Comparison of ENCODE assay signal across 20 cellular contexts in genomic region chr5:75496026-75496425, GRCh38. TPM values are rescaled to one million over a fixed set of nuclear protein-coding genes. Genes with fewer than 3 reads are reported as not detected.
A peak's percentile ranks its signal among the peaks of the same experiment; 100 is the strongest.
DNase-seq lines count a peak whose midpoint lies in the region; ATAC-seq, FAIRE-seq and TF ChIP-seq lines count a peak whose summit lies in the region.
"Had no signal": no experiment of that assay in that cellular context is flagged by ENCODE, and none has a peak within 500 bp of the region (broad histone marks: within the 10 kb centered on the region; RNA-seq: fewer than 3 reads in every experiment).

No MANE protein-coding gene starts in this region.

- TF ChIP-seq CTCF in endothelial cell (IDR thresholded peaks at IDR 0.05; ENCODE audit: unreplicated experiment): no peak

- H3K36me3 Mint-ChIP-seq in activated T-helper 17 cell treated with anti-CD3 and anti-CD28 coated beads, Interleukin-2, amount 50 U/mL, for 72 hours (ENCODE audit: low read depth): peaks cover 81% of the 10 kb centered on the region
- H3K36me3 Mint-ChIP-seq in endothelial cell (ENCODE audit: low read depth, unreplicated experiment): peaks cover 23% of the 10 kb centered on the region
- H3K36me3 Mint-ChIP-seq in activated T-cell treated with anti-CD3 and anti-CD28 coated beads, Interleukin-2, amount 50 U/mL, for 24 hours (ENCODE audit: low read depth): peaks cover 86% of the 10 kb centered on the region

- ATAC-seq in activated CD4-positive, CD25-positive, alpha-beta regulatory T cell treated with anti-CD3 and anti-CD28 coated beads, Interleukin-2, amount 50 U/mL, for 24 hours: peak; percentile 63 to 69
- peak; percentile 68 for ATAC-seq in activated T-helper 17 cell treated with anti-CD3 and anti-CD28 coated beads, Interleukin-2, amount 50 U/mL, for 72 hours (replicated peaks)
- ATAC-seq: A549, GM12878, HCT116 had no signal

- no peaks in the 10 kb centered on the region for H3K27me3 Mint-ChIP-seq in activated T-helper 17 cell treated with anti-CD3 and anti-CD28 coated beads, Interleukin-2, amount 50 U/mL, for 72 hours
- H3K27me3 Mint-ChIP-seq in endothelial cell (ENCODE audit: unreplicated experiment): no peaks in the 10 kb centered on the region
- no peaks in the 10 kb centered on the region for H3K27me3 Mint-ChIP-seq in activated T-cell treated with anti-CD3 and anti-CD28 coated beads, Interleukin-2, amount 50 U/mL, for 24 hours
- H3K27me3 Mint-ChIP-seq: CD4-positive, alpha-beta T cell had no signal

- no peak for DNase-seq in activated CD4-positive, CD25-positive, alpha-beta regulatory T cell treated with anti-CD3 and anti-CD28 coated beads, Interleukin-2, amount 50 U/mL, for 72 hours
- DNase-seq in endothelial cell (ENCODE audit: low spot score) (no peak), DMS153 treated with DMSO at 0.1 percent for 48 hours (lab: John Stamatoyannopoulos, UW; ENCODE audit: unreplicated experiment) (no peak)
- no peak for DNase-seq in activated T-cell treated with anti-CD3 and anti-CD28 coated beads, Interleukin-2, amount 50 U/mL, for 24 hours
- DNase-seq: AML-193; CD4-positive, alpha-beta T cell; DMS153; DMS79 treated with DMSO at 0.1 percent for 48 hours; EL; GOT3; H7; HFFc6; IMR-90 had no signal

- H3K9me3 Mint-ChIP-seq in activated T-helper 17 cell treated with anti-CD3 and anti-CD28 coated beads, Interleukin-2, amount 50 U/mL, for 72 hours: no peaks in the 10 kb centered on the region
- H3K9me3 Mint-ChIP-seq in endothelial cell (ENCODE audit: unreplicated experiment): no peaks in the 10 kb centered on the region
- peaks cover 2% of the 10 kb centered on the region for H3K9me3 Mint-ChIP-seq in activated T-cell treated with anti-CD3 and anti-CD28 coated beads, Interleukin-2, amount 50 U/mL, for 24 hours
- H3K9me3 Mint-ChIP-seq: CD4-positive, alpha-beta T cell; HFFc6 had no signal

- FAIRE-seq in colon (lab: Jason Lieb, UNC): peak; percentile 10
- FAIRE-seq: A549, GM12878, HTR-8/SVneo had no signal

- H3K4me3 Mint-ChIP-seq in activated T-helper 17 cell treated with anti-CD3 and anti-CD28 coated beads, Interleukin-2, amount 50 U/mL, for 72 hours: no peak overlapping the region
- H3K4me3 Mint-ChIP-seq in endothelial cell (ENCODE audit: unreplicated experiment): no peak overlapping the region
- no peak overlapping the region for H3K4me3 Mint-ChIP-seq in activated T-cell treated with anti-CD3 and anti-CD28 coated beads, Interleukin-2, amount 50 U/mL, for 24 hours
- H3K4me3 Mint-ChIP-seq: CD4-positive, alpha-beta T cell; HFFc6 had no signal

- H3K27ac Mint-ChIP-seq in activated T-helper 17 cell treated with anti-CD3 and anti-CD28 coated beads, Interleukin-2, amount 50 U/mL, for 72 hours: no peak overlapping the region
- no peak overlapping the region for H3K27ac Mint-ChIP-seq in endothelial cell (ENCODE audit: unreplicated experiment)
- H3K27ac Mint-ChIP-seq in activated T-cell treated with anti-CD3 and anti-CD28 coated beads, Interleukin-2, amount 50 U/mL, for 24 hours: no peak overlapping the region
- H3K27ac Mint-ChIP-seq: CD4-positive, alpha-beta T cell; HFFc6 had no signal

- peaks cover 20% of the 10 kb centered on the region for H3K4me1 Mint-ChIP-seq in activated T-helper 17 cell treated with anti-CD3 and anti-CD28 coated beads, Interleukin-2, amount 50 U/mL, for 72 hours
- peaks cover 2% of the 10 kb centered on the region for H3K4me1 Mint-ChIP-seq in endothelial cell (ENCODE audit: unreplicated experiment)
- peaks cover 25% of the 10 kb centered on the region for H3K4me1 Mint-ChIP-seq in activated T-cell treated with anti-CD3 and anti-CD28 coated beads, Interleukin-2, amount 50 U/mL, for 24 hours (ENCODE audit: low read depth)

RNA-seq across cellular contexts. Expression of gene CERT1, which starts 15.4 kb away (rescaled TPM):
- total RNA-seq in activated T-helper 17 cell treated with anti-CD3 and anti-CD28 coated beads, Interleukin-2, amount 50 U/mL, for 72 hours: 10 to 100 TPM; 24.9 to 40.3 TPM
- total RNA-seq in endothelial cell (ENCODE audit: unreplicated experiment): 46.8 TPM

RNA-seq across cellular contexts. Expression of gene POLK, which starts 15.7 kb away (rescaled TPM):
- 10 to 100 TPM; 28.7 to 44.4 TPM for total RNA-seq in activated T-helper 17 cell treated with anti-CD3 and anti-CD28 coated beads, Interleukin-2, amount 50 U/mL, for 72 hours
- 19.3 TPM for total RNA-seq in endothelial cell (ENCODE audit: unreplicated experiment)
